Comparison of ENCODE assay signal across 8 cellular contexts in the genomic region with DNA sequence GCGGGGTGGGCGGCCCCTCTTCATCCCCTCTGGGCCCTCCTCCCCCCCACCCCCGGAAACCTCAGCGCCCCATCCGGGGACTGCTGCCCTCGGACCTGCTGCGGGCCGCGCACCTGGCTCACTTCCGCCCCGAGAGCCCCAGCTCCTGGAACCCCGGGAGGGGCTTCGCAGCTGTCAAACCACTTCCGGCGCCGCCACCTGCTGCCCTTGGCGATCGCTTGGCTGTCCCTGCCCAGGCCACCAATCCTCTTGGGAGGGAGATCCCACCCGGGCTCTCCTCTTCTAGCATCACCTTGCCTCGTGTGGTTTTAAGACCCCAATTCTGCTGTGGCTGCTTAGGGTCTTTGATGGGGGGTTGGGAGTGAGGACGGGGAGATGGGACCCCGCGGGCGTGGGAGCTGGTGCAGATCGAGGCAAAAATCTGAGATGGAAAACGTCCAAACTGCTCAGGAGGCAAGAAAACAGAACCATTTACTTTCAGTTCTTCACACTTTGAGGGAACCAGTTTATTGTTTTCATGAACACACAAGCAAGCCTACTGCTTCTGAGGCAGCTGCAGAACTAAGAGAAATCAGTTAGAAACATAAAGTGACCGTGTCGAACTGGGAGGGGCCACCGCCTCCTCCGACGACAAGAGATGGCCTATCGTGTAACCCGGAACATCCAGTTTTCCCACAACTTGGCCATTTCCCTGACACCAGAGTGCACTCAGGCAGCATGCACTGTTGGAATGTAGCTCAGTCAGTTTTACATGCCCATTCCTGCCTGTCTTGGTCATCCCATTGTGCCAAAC. TPM values are rescaled to one million over a fixed set of nuclear protein-coding genes. Genes with fewer than 3 reads are reported as not detected.
A peak's percentile ranks its signal among the peaks of the same experiment; 100 is the strongest.
DNase-seq lines count a peak whose midpoint lies in the region; ATAC-seq, FAIRE-seq and TF ChIP-seq lines count a peak whose summit lies in the region.

No MANE protein-coding gene starts in this region.

- H3K9me3 Mint-ChIP-seq in activated CD8-positive, alpha-beta T cell treated with anti-CD3 and anti-CD28 coated beads for 36 hours = no peaks in the 10 kb centered on the region
- no peaks in the 10 kb centered on the region for H3K9me3 Mint-ChIP-seq in stimulated activated effector memory CD8-positive, alpha-beta T cell treated with anti-CD3 and anti-CD28 coated beads, Interleukin-12 subunit alpha, Interleukin-12 subunit beta, amount 100 ng/mL, for 72 hours

- no peak overlapping the region for H3K23ac ChIP-seq in H1 (ENCODE audit: insufficient read length)

- no peak for TF ChIP-seq POLR2A in H1 (IDR thresholded peaks at IDR 0.05; ENCODE audit: control extremely low read depth in 1 of 2, low read depth in 2 of 2, low read length in 2 of 2)

- H4K91ac ChIP-seq in H1 (replicated peaks; ENCODE audit: insufficient read length, low read length) = no peak overlapping the region

- H3K4me3 ChIP-seq in AG10803 (ENCODE audit: low read length) (peak overlapping the region; percentile 64), H1 (ENCODE audit: extremely low read depth in 1 of 4, insufficient read depth in 2 of 4, low read depth in 3 of 4, low read length in 4 of 4) (peak overlapping the region; percentile 25 to 84 (median 44); a peak in 6 of 8 replicates)

- peak overlapping the region; percentile 97 for H3K27ac Mint-ChIP-seq in activated CD8-positive, alpha-beta T cell treated with anti-CD3 and anti-CD28 coated beads for 36 hours
- H3K27ac Mint-ChIP-seq in stimulated activated effector memory CD8-positive, alpha-beta T cell treated with anti-CD3 and anti-CD28 coated beads, Interleukin-12 subunit alpha, Interleukin-12 subunit beta, amount 100 ng/mL, for 72 hours = peak overlapping the region; percentile 91

- CTCF ChIA-PET in activated CD8-positive, alpha-beta T cell treated with anti-CD3 and anti-CD28 coated beads for 36 hours (lab: Charles Lee) = interaction anchor here (0.6 to 3.2 kb wide), 4 partner anchors 9 to 1042 kb away, joined by 3 to 8 read pairs (median 4); no protein-coding TSS in a partner anchor
- CTCF ChIA-PET in H1 (lab: Charles Lee; ENCODE audit: partially characterized antibody) = interaction anchor here (0.7 to 2.0 kb wide), 2 partner anchors 10 to 412 kb away, joined by 3 to 7 read pairs; no protein-coding TSS in a partner anchor

- H3K27me3 Mint-ChIP-seq in activated CD8-positive, alpha-beta T cell treated with anti-CD3 and anti-CD28 coated beads for 36 hours = no peaks in the 10 kb centered on the region

- H2BK120ac ChIP-seq in H1 (replicated peaks; ENCODE audit: low read depth, low read length) = no peak overlapping the region

- no peak overlapping the region for H3K4ac ChIP-seq in H1 (replicated peaks; ENCODE audit: insufficient read length, low read depth, low read length)

- no peaks in the 10 kb centered on the region for H3K79me1 ChIP-seq in H1 (ENCODE audit: low read depth, low read length)

- H3K14ac ChIP-seq in H1 (ENCODE audit: insufficient read length) = no peak overlapping the region

- H3K4me2 ChIP-seq in H1 (ENCODE audit: insufficient read depth in 1 of 2, low read depth in 2 of 2, low read length in 2 of 2) = peak overlapping the region; percentile 55 to 85

- ATAC-seq in GM18873 (IDR thresholded peaks at IDR 0.05; ENCODE audit: low FRiP score, unreplicated experiment) (peak; percentile 66), HG03095 (IDR thresholded peaks at IDR 0.05; ENCODE audit: unreplicated experiment) (peak; percentile 66)
- ATAC-seq in activated CD8-positive, alpha-beta T cell treated with anti-CD3 and anti-CD28 coated beads for 36 hours = peak; percentile 49
- ATAC-seq in stimulated activated effector memory CD8-positive, alpha-beta T cell treated with anti-CD3 and anti-CD28 coated beads, Interleukin-12 subunit alpha, Interleukin-12 subunit beta, amount 100 ng/mL, for 72 hours = peak; percentile 45

- no peaks in the 10 kb centered on the region for H3K36me3 ChIP-seq in H1 (ENCODE audit: control insufficient read depth in 2 of 4, insufficient read depth in 4 of 4, low read length in 3 of 4)

- no peaks in the 10 kb centered on the region for H3K27me3 ChIP-seq in H1 (replicated peaks in 1 of 4; ENCODE audit: control insufficient read depth in 3 of 4, extremely low read depth in 1 of 4, insufficient read depth in 3 of 4, low read length in 3 of 4)

- H2BK15ac ChIP-seq in H1 (ENCODE audit: low read length) = no peak overlapping the region

- H3K27ac ChIP-seq in H1 (ENCODE audit: low read depth, low read length) = no peak overlapping the region

- H4K8ac ChIP-seq in H1 (ENCODE audit: extremely low read depth, insufficient read depth, low read length) = peak overlapping the region; percentile 80

- no peaks in the 10 kb centered on the region for H4K20me1 ChIP-seq in H1 (replicated peaks in 1 of 2; ENCODE audit: control insufficient read depth in 1 of 2, insufficient read depth in 2 of 2, low read length in 2 of 2)

- no peak overlapping the region for H2AFZ ChIP-seq in H1 (ENCODE audit: low read length)

- TF ChIP-seq RAD21 in H1 (IDR thresholded peaks at IDR 0.05 in 1 of 2, conservative IDR thresholded peaks at IDR 0.05 in 1 of 2; ENCODE audit: low read depth in 2 of 2, low read length in 2 of 2) = no peak

- H2BK5ac ChIP-seq in H1 (ENCODE audit: low read depth, low read length) = no peak overlapping the region

- peaks cover 2% of the 10 kb centered on the region; the same call in 1 of the 2 replicates for H3K23me2 ChIP-seq in H1 (ENCODE audit: low read depth, low read length)

- peaks cover 32% of the 10 kb centered on the region for H3K36me3 Mint-ChIP-seq in activated CD8-positive, alpha-beta T cell treated with anti-CD3 and anti-CD28 coated beads for 36 hours (ENCODE audit: low read depth)
- H3K36me3 Mint-ChIP-seq in stimulated activated effector memory CD8-positive, alpha-beta T cell treated with anti-CD3 and anti-CD28 coated beads, Interleukin-12 subunit alpha, Interleukin-12 subunit beta, amount 100 ng/mL, for 72 hours = peaks cover 27% of the 10 kb centered on the region

- 75% methylated on average over 7 of the region's 33 CpGs; no CpG with 5 or more reads in 1 of the 2 experiments for WGBS in H1 (ENCODE audit: extremely low coverage in 1 of 2, insufficient coverage in 1 of 2, insufficient read length in 1 of 2, insufficient replicate concordance in 2 of 2, low coverage in 1 of 2, low lambda C conversion rate in 2 of 2, missing lambda C conversion rate in 1 of 2), 2 experiments

- DNase-seq in AG10803 (ENCODE audit: low read depth) (peak; percentile 86), NCI-H226 (peak; percentile 23), H1 (ENCODE audit: low read depth in 1 of 2, low spot score in 2 of 2) (peak; percentile 17 to 64), midbrain (lab: John Stamatoyannopoulos, UW) (peak; percentile 7)
- peak; percentile 85 for DNase-seq in activated CD8-positive, alpha-beta T cell treated with anti-CD3 and anti-CD28 coated beads for 36 hours
- peak; percentile 35 to 77 for DNase-seq in stimulated activated effector memory CD8-positive, alpha-beta T cell treated with anti-CD3 and anti-CD28 coated beads, Interleukin-12 subunit alpha, Interleukin-12 subunit beta, amount 100 ng/mL, for 72 hours (ENCODE audit: low spot score in 2 of 2)

- peaks cover 60% of the 10 kb centered on the region for H3K4me1 Mint-ChIP-seq in activated CD8-positive, alpha-beta T cell treated with anti-CD3 and anti-CD28 coated beads for 36 hours (ENCODE audit: low read depth)
- H3K4me1 Mint-ChIP-seq in stimulated activated effector memory CD8-positive, alpha-beta T cell treated with anti-CD3 and anti-CD28 coated beads, Interleukin-12 subunit alpha, Interleukin-12 subunit beta, amount 100 ng/mL, for 72 hours = peaks cover 56% of the 10 kb centered on the region

- no peak overlapping the region for H2AK5ac ChIP-seq in H1 (ENCODE audit: low read depth, low read length)

- peaks cover 0 to 3% of the 10 kb centered on the region in 2 experiments; a peak in 2 of 4 replicates for H3K79me2 ChIP-seq in H1 (ENCODE audit: control insufficient read depth in 1 of 2, insufficient read depth in 2 of 2, low read length in 2 of 2)

- H3K18ac ChIP-seq in H1 (ENCODE audit: extremely low read depth, low read length) = no peak overlapping the region

- peaks cover 0 to 3% (median 0%) of the 10 kb centered on the region in 4 experiments; a peak in 2 of 7 replicates for H3K4me1 ChIP-seq in H1 (replicated peaks in 1 of 4; ENCODE audit: control insufficient read depth in 3 of 4, insufficient read depth in 4 of 4, low read length in 3 of 4)

- no peak for TF ChIP-seq EP300 in H1 (IDR thresholded peaks at IDR 0.05; ENCODE audit: borderline replicate concordance in 1 of 2, low read depth in 2 of 2, low read length in 2 of 2)

- no peak for TF ChIP-seq CTCF in AG10803 (conservative IDR thresholded peaks at IDR 0.05; ENCODE audit: low read length)
- no peak for TF ChIP-seq CTCF in activated CD8-positive, alpha-beta T cell treated with anti-CD3 and anti-CD28 coated beads for 36 hours (IDR thresholded peaks at IDR 0.05)
- no peak for TF ChIP-seq CTCF in H1 (IDR thresholded peaks at IDR 0.05; ENCODE audit: control extremely low read depth in 1 of 3, insufficient read depth in 1 of 3, low read depth in 1 of 3, low read length in 3 of 3)

- H3K4me3 Mint-ChIP-seq in activated CD8-positive, alpha-beta T cell treated with anti-CD3 and anti-CD28 coated beads for 36 hours = peak overlapping the region; percentile 87
- H3K4me3 Mint-ChIP-seq in stimulated activated effector memory CD8-positive, alpha-beta T cell treated with anti-CD3 and anti-CD28 coated beads, Interleukin-12 subunit alpha, Interleukin-12 subunit beta, amount 100 ng/mL, for 72 hours = peak overlapping the region; percentile 71

- peak; percentile 85 for FAIRE-seq in H1 (lab: Jason Lieb, UNC)

- no peaks in the 10 kb centered on the region for H3K9me3 ChIP-seq in H1 (ENCODE audit: insufficient read depth in 2 of 2, low read depth in 1 of 2, low read length in 1 of 2)

- no peak overlapping the region for H2BK12ac ChIP-seq in H1 (ENCODE audit: low read depth, low read length)

- H3K9ac ChIP-seq in H1 (replicated peaks in 1 of 4; ENCODE audit: extremely low read depth in 1 of 4, low read depth in 3 of 4, low read length in 3 of 4) = no peak overlapping the region

- intact Hi-C loops in activated CD8-positive, alpha-beta T cell treated with anti-CD3 and anti-CD28 coated beads for 36 hours (cut with micrococcal nuclease) = no loop called here

- H3K56ac ChIP-seq in H1 (replicated peaks; ENCODE audit: insufficient read length, low read depth, low read length) = peak overlapping the region; percentile 46

- POLR2A ChIA-PET in activated CD8-positive, alpha-beta T cell treated with anti-CD3 and anti-CD28 coated beads for 36 hours (lab: Charles Lee) = interaction anchor here (0.6 to 2.4 kb wide), 8 partner anchors 9 to 702 kb away, joined by 3 to 7 read pairs (median 4); no protein-coding TSS in a partner anchor
- POLR2A ChIA-PET in H1 (lab: Charles Lee; ENCODE audit: partially characterized antibody) = interaction anchor here (1.1 kb wide), 1 partner anchor 9 kb away, joined by 4 read pairs; no protein-coding TSS in a partner anchor

- H4K5ac ChIP-seq in H1 (ENCODE audit: insufficient read length, low read depth, low read length) = no peak overlapping the region

- no peak overlapping the region for H2BK20ac ChIP-seq in H1 (ENCODE audit: low read length)

RNA-seq across cellular contexts. Expression of gene MTMR1, which starts 0.8 kb away (rescaled TPM):
- 10 to 100 TPM; 32.8 to 38.6 TPM for total RNA-seq in activated CD8-positive, alpha-beta T cell treated with anti-CD3 and anti-CD28 coated beads for 36 hours
- 21.8 and 23.8 TPM in 2 replicates for total RNA-seq in H1 (2021; fragmentation: NEBNext Ultra II Directional; extraction: Animal tissue kit (Norgen Biotek cat#: 25700))
- polyA plus RNA-seq in H1 (2011; rRNA removed) = 15.1 and 16.9 TPM in 2 replicates
- polyA plus RNA-seq in H1 (2011; cell fraction: cytosol; rRNA removed) = 14.9 TPM
- 13.9 TPM for polyA plus RNA-seq in H1 (2011; cell fraction: nucleus; rRNA removed)
- 11.2 to 15.9 TPM (median 13.1 TPM) in 4 replicates for polyA plus RNA-seq in H1 (2012, experiment 1 of 2)
- polyA plus RNA-seq in H1 (2012, experiment 2 of 2) = 5.2 TPM
- polyA plus RNA-seq in H1 (2013, experiment 1 of 2) = 12.4 TPM
- 11.9 TPM for polyA plus RNA-seq in H1 (2013, experiment 2 of 2)
- polyA minus RNA-seq in H1 (2011; rRNA and poly(A)+ RNA removed) = 18.3 and 22.1 TPM in 2 replicates
- 14.3 TPM for polyA minus RNA-seq in H1 (2011; cell fraction: cytosol; rRNA and poly(A)+ RNA removed)
- polyA minus RNA-seq in H1 (2011; cell fraction: nucleus; rRNA and poly(A)+ RNA removed) = 15.8 TPM

Comparison
In these comparisons a context has a peak if more than half of its experiments do, and no peak if none do; other contexts are left out.
1. DNase-seq: peak in every context shown above with its lines; median percentile 86 in AG10803; 85 in activated CD8-positive, alpha-beta T cell treated with anti-CD3 and anti-CD28 coated beads for 36 hours; 56 in stimulated activated effector memory CD8-positive, alpha-beta T cell treated with anti-CD3 and anti-CD28 coated beads, Interleukin-12 subunit alpha, Interleukin-12 subunit beta, amount 100 ng/mL, for 72 hours; 40 in H1; 23 in NCI-H226; 7 in midbrain.